8 cellular contexts compared by ENCODE assay signal in genomic region chr9:127943746-127944145, GRCh38. TPM values are rescaled to one million over a fixed set of nuclear protein-coding genes. Genes with fewer than 3 reads are reported as not detected.
DNase-seq lines count a peak whose midpoint lies in the region; ATAC-seq and TF ChIP-seq lines count a peak whose summit lies in the region.

No MANE protein-coding gene starts in this region.

- H3K9me3 Mint-ChIP-seq in endothelial cell (ENCODE audit: unreplicated experiment) = no peaks in the 10 kb centered on the region

- DNase-seq in GM10248 (ENCODE audit: extremely low spot score) (peak; percentile 86), HK-2 (ENCODE audit: unreplicated experiment) (peak; percentile 58), NOMO-1 treated with DMSO at 0.1 percent for 48 hours (lab: John Stamatoyannopoulos, UW; ENCODE audit: unreplicated experiment) (peak; percentile 43), endothelial cell (ENCODE audit: low spot score) (peak; percentile 85), middle frontal gyrus (ENCODE audit: extremely low spot score, low spot score) (peak; percentile 74)
- peak; percentile 80 for DNase-seq in activated CD8-positive, alpha-beta memory T cell treated with anti-CD3 and anti-CD28 coated beads, Interleukin-2, amount 50 U/mL, for 4 hours
- DNase-seq in stimulated activated CD8-positive, alpha-beta memory T cell treated with anti-CD3 and anti-CD28 coated beads, Interleukin-7, amount 100 ng/mL, for 4 hours (ENCODE audit: low read depth in 2 of 2) = peak; percentile 66 to 70

- no peak overlapping the region for H3K27ac Mint-ChIP-seq in endothelial cell (ENCODE audit: unreplicated experiment)

- no peak for ATAC-seq in GM19328 (IDR thresholded peaks at IDR 0.05; ENCODE audit: unreplicated experiment)

- H3K36me3 Mint-ChIP-seq in endothelial cell (ENCODE audit: low read depth, unreplicated experiment) = no peaks in the 10 kb centered on the region

- no peak overlapping the region for H3K4me3 Mint-ChIP-seq in endothelial cell (ENCODE audit: unreplicated experiment)

- peaks cover 3% of the 10 kb centered on the region for H3K4me1 Mint-ChIP-seq in endothelial cell (ENCODE audit: unreplicated experiment)

- TF ChIP-seq CTCF in GM10248 (IDR thresholded peaks at IDR 0.05; ENCODE audit: control extremely low read depth, extremely low read depth, low read depth, missing control alignments) (peak; percentile 90), endothelial cell (IDR thresholded peaks at IDR 0.05; ENCODE audit: unreplicated experiment) (peak; percentile 76)

- CTCF ChIA-PET in GM10248 (lab: Yijun Ruan, JAX) = interaction anchor here (0.6 to 25.1 kb wide), 36 partner anchors 12 to 209 kb away, joined by 3 to 615 read pairs (median 5); partner anchors contain the start of genes EEIG1, NAIF1, PIP5KL1 and SLC25A25

- POLR2A ChIA-PET in GM10248 (lab: Yijun Ruan, JAX) = interaction anchor here (0.5 to 0.6 kb wide), 2 partner anchors 135 to 216 kb away, joined by 3 read pairs; partner anchors contain the start of gene BBLN

- H3K27me3 Mint-ChIP-seq in endothelial cell (ENCODE audit: unreplicated experiment) = peaks cover 10% of the 10 kb centered on the region

RNA-seq across cellular contexts. Expression of gene DPM2, which starts 6.1 kb away (rescaled TPM):
- total RNA-seq in endothelial cell (ENCODE audit: unreplicated experiment) = 31.5 TPM

RNA-seq across cellular contexts. Expression of gene PIP5KL1, which starts 13.2 kb away (rescaled TPM):
- total RNA-seq in endothelial cell (ENCODE audit: unreplicated experiment) = 2.4 TPM

RNA-seq across cellular contexts. Expression of gene ST6GALNAC4, which starts 26.9 kb away (rescaled TPM):
- 25.0 TPM for total RNA-seq in endothelial cell (ENCODE audit: unreplicated experiment)

RNA-seq across cellular contexts. Expression of gene EEIG1, which starts 37.0 kb away (rescaled TPM):
- 27.3 TPM for total RNA-seq in endothelial cell (ENCODE audit: unreplicated experiment)

RNA-seq across cellular contexts. Expression of gene ST6GALNAC6, which starts 44.3 kb away (rescaled TPM):
- 80.0 TPM for total RNA-seq in endothelial cell (ENCODE audit: unreplicated experiment)
